In the genomic region with DNA sequence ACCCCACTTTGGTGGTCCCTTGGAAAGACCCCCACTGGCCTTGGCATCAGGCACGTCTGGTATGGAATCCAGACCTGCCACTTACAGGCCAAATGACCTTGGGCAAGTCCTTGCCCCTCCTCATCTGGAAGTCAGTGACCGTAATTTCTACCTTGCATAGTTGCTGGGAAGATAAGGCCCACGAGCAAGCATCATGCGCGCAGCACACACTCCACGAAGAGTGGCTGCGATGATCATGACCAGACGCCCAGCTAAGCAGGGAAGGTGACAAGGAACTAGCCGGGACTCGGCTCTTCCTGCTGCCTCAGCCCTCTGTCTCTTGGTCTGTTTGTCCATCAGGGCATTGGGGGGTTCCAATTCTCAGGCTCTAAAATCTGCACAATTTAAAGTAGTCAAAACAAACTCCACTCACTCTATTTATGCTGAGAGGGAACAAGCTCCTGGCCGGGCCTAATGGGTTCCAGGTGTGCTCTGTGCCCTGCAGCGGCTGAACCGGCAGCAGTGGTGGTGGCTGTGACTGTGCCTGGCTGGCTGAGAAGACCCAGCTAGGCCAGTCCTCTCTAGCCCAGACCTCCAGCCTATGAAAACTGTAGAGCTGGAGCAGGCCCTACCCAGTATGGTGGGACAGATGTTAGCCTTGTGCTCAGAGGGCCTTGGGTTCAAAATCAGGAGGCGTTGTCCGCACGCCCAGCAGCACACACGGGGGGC, we compare ENCODE assay signal across 1 cellular context.
TF ChIP-seq lines count a peak whose summit lies in the region.

No MANE protein-coding gene starts in this region.

TF ChIP-seq in H1, 55 proteins besides CTCF, POLR2A, EP300 and RAD21:
- TF ChIP-seq CBX5 (IDR thresholded peaks at IDR 0.05; ENCODE audit: low read depth, low read length) (no peak), BCL11A (IDR thresholded peaks at IDR 0.05; ENCODE audit: low read depth in 2 of 2, low read length in 2 of 2) (no peak), ZNF274 (IDR thresholded peaks at IDR 0.05; ENCODE audit: borderline replicate concordance, extremely low read depth, low read length) (no peak)
